ENCODE assay signal across 17 cellular contexts in the genomic region with DNA sequence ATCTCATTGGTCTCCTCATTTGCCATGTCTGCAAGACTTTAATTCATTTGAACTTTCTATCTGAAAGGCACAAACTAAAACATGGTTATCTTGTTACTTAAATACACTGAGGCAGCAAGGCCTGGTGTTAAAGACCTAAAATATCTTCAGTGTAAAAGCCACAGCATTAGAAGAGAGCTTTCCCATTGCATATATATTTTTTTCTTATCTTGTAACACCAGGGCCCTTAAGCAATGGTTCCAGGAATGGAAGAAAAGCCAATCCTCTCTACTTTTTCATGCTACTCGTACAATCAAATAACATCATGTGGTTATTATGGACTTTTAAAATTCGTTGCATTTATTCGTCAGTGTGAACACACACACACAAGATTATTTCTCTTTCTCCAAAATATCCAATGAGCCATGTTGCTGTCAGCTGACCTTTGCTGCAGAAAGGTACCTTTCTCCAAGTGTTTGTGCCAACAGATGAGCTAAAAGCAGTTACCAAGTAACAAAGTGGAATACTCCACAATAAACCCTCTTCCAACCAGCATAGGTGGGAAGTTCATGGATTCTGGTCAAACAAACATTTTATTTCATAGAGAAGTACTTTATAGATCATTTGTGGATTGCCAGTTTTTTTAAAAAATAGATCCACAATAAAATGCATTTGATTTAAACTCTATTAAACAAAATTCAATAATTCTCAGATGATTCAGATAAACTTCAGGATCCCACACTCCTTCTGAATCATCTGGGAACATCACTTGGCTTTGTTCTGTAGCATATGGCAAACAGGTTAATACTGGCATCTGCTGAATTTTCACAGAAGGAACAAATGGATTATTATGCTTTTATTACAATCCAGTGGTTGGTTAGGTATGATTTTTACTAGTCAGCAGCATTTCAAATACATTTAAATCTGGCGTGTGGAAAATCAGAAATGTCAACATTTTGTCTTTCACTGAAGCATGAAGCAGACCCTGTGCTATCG.
DNase-seq lines count a peak whose midpoint lies in the region; ATAC-seq and TF ChIP-seq lines count a peak whose summit lies in the region.
"Had no signal": no experiment of that assay in that cellular context is flagged by ENCODE, and none has a peak within 500 bp of the region (broad histone marks: within the 10 kb centered on the region; RNA-seq: fewer than 3 reads in every experiment).

No MANE protein-coding gene starts in this region.

- no peak for TF ChIP-seq EP300 in gastroesophageal sphincter (IDR thresholded peaks at IDR 0.05)
- no peak for TF ChIP-seq EP300 in sigmoid colon (IDR thresholded peaks at IDR 0.05)

- H3K4me1 ChIP-seq in GM23248 (ENCODE audit: insufficient read depth), result peaks cover 60% of the 10 kb centered on the region
- peaks cover 13 to 82% (median 29%) of the 10 kb centered on the region in 3 donors for H3K4me1 ChIP-seq in gastroesophageal sphincter
- H3K4me1 ChIP-seq in sigmoid colon, result peaks cover 0 to 80% (median 72%) of the 10 kb centered on the region in 4 donors

- H3K4me3 ChIP-seq in GM23248 (no peak overlapping the region), gastroesophageal sphincter (no peak overlapping the region), sigmoid colon (no peak overlapping the region)
- H3K4me3 ChIP-seq: GM23338, MG63 had no signal

- H3K27ac ChIP-seq in GM23248 (peak overlapping the region; percentile 46), gastroesophageal sphincter (peak overlapping the region; percentile 39 to 90 (median 68)), sigmoid colon (peak overlapping the region in 3 of 4 donors; percentile 80 to 88 (median 81))
- H3K27ac ChIP-seq: KMS-11 had no signal

- H3K36me3 ChIP-seq in GM23248 (ENCODE audit: low read depth) (peaks cover 27% of the 10 kb centered on the region; the same call in 1 of the 2 replicates), gastroesophageal sphincter (no peaks in the 10 kb centered on the region), sigmoid colon (no peaks in the 10 kb centered on the region)
- H3K36me3 ChIP-seq: MG63 had no signal

- DNase-seq in GM23248 (peak; percentile 31), OCI-M1 (lab: John Stamatoyannopoulos, UW) (peak; percentile 69), sigmoid colon (no peak), HPDE6-E6E7 (ENCODE audit: extremely low spot score) (no peak)
- no peak for DNase-seq in activated CD8-positive, alpha-beta memory T cell treated with anti-CD3 and anti-CD28 coated beads for 24 hours
- DNase-seq in activated naive CD4-positive, alpha-beta T cell (lab: John Stamatoyannopoulos, UW), result no peak
- DNase-seq: CD4-positive, CD25-positive, alpha-beta regulatory T cell; MG63; NCI-H1092; NCI-H146; NCI-H2081; NCI-H510A; NCI-H82 had no signal

- TF ChIP-seq CTCF in gastroesophageal sphincter (IDR thresholded peaks at IDR 0.05), result no peak
- no peak for TF ChIP-seq CTCF in sigmoid colon (IDR thresholded peaks at IDR 0.05)

- intact Hi-C loops in sigmoid colon (cut with DNase I), result no loop called here

- H2AFZ ChIP-seq in GM23248, result no peak overlapping the region
- H2AFZ ChIP-seq: GM23338 had no signal

- no peaks in the 10 kb centered on the region for H3K9me2 ChIP-seq in GM23248 (ENCODE audit: insufficient read depth)

- H3K9me3 ChIP-seq in GM23248 (ENCODE audit: low read depth), result no peaks in the 10 kb centered on the region
- no peaks in the 10 kb centered on the region for H3K9me3 ChIP-seq in gastroesophageal sphincter
- no peaks in the 10 kb centered on the region for H3K9me3 ChIP-seq in sigmoid colon
- H3K9me3 ChIP-seq: MG63 had no signal

- H3K9ac ChIP-seq in GM23248, result no peak overlapping the region
- H3K9ac ChIP-seq: KMS-11 had no signal

- no peaks in the 10 kb centered on the region for H4K20me1 ChIP-seq in GM23248 (ENCODE audit: insufficient read depth)

- WGBS in GM23248 (ENCODE audit: low coverage in 1 of 2, low lambda C conversion rate in 2 of 2, missing lambda C conversion rate in 2 of 2), 2 experiments, result 92 to 93% methylated on average over 5 of the region's 5 CpGs
- WGBS in gastroesophageal sphincter (ENCODE audit: low coverage in 1 of 2), 2 donors, result 51 to 52% methylated on average over 5 of the region's 5 CpGs
- 90 to 92% methylated on average over 5 of the region's 5 CpGs for WGBS in sigmoid colon, 2 donors

- peaks cover 89% of the 10 kb centered on the region for H3F3A ChIP-seq in GM23248 (ENCODE audit: insufficient read depth)

- no peak overlapping the region for H3K4me2 ChIP-seq in GM23248 (ENCODE audit: unreplicated experiment)
- H3K4me2 ChIP-seq: GM23338, KMS-11 had no signal

- TF ChIP-seq POLR2A in gastroesophageal sphincter (IDR thresholded peaks at IDR 0.05) (no peak), sigmoid colon (IDR thresholded peaks at IDR 0.05) (no peak)

- no peak for ATAC-seq in gastroesophageal sphincter
- ATAC-seq: GM23338, HCT116 had no signal

- H3K27me3 ChIP-seq in GM23248 (replicated peaks; ENCODE audit: insufficient read depth) (no peaks in the 10 kb centered on the region), gastroesophageal sphincter (no peaks in the 10 kb centered on the region), sigmoid colon (no peaks in the 10 kb centered on the region)
- H3K27me3 ChIP-seq: MG63 had no signal

- in situ Hi-C loops in GM23248 (cut with MboI), result no loop called here

- peaks cover 98% of the 10 kb centered on the region for H3K79me2 ChIP-seq in GM23248 (ENCODE audit: insufficient read depth)

Comparison
In these comparisons a context has a peak if more than half of its experiments do, and no peak if none do; other contexts are left out.
1. DNase-seq: peak in GM23248 (single experiment) and OCI-M1 (single experiment); none in sigmoid colon (single experiment), HPDE6-E6E7 (single experiment), activated CD8-positive, alpha-beta memory T cell treated with anti-CD3 and anti-CD28 coated beads for 24 hours (single experiment) and activated naive CD4-positive, alpha-beta T cell (0 of 4).
2. Peak in every context shown above with its lines, with median percentiles within 50 percentile points of each other: H3K27ac ChIP-seq.